ENCODE assay signal across 8 cellular contexts in the genomic region with DNA sequence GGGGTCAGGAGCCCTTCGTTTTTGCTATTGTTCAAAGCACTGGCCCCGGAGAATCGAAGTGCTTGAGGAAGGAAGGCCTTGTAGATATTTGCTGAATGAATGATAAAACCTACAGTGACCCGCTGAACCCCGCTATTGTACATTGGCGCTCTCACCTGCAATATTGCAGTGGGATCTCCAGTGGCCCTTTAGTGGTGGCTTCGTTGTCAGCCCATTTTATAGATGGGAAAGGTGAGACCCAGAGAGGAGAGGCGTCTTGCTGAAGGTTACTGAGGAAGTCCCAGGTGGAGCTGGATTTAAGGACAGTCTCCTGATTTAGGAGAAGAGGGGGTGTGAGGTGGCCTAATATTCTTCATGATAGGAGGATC. TPM values are rescaled to one million over a fixed set of nuclear protein-coding genes. Genes with fewer than 3 reads are reported as not detected.
DNase-seq lines count a peak whose midpoint lies in the region; ATAC-seq, FAIRE-seq and TF ChIP-seq lines count a peak whose summit lies in the region.

No MANE protein-coding gene starts in this region.

- no peaks in the 10 kb centered on the region for H3K36me3 Mint-ChIP-seq in activated CD4-positive, alpha-beta T cell treated with anti-CD3 and anti-CD28 coated beads, Interleukin-2, amount 10 ng/mL, durations not matched to agents 7 days and 5 days (ENCODE audit: low read depth)

- peaks cover 9% of the 10 kb centered on the region for H3K36me3 ChIP-seq in adipocyte (ENCODE audit: control insufficient read depth, insufficient read depth, low read length, severe bottlenecking)
- H3K36me3 ChIP-seq in HepG2 (replicated peaks in 1 of 2; ENCODE audit: control insufficient read depth in 1 of 2, insufficient read depth in 2 of 2, low read length in 2 of 2), result peaks cover under 1 to 7% of the 10 kb centered on the region in 2 experiments; a peak in 2 of 5 replicates

- no peak overlapping the region for H3K27ac ChIP-seq in HepG2 (ENCODE audit: extremely low read length, insufficient read depth, low read length)
- H3K27ac ChIP-seq in temporal lobe (ENCODE audit: low read depth, low read length), result peak overlapping the region; percentile 57

- H3K4me3 ChIP-seq in adipocyte (ENCODE audit: low read length), result peak overlapping the region; percentile 97
- H3K4me3 ChIP-seq in HepG2 (replicated peaks in 1 of 3; ENCODE audit: insufficient read depth in 1 of 3, low read depth in 2 of 3, low read length in 3 of 3), result peak overlapping the region; percentile 88 to 100 (median 95)

- no TSS peak for BruUV-seq in HepG2 (replicated peaks; lab: Mats Ljungman, UMichigan)

- no peak for TF ChIP-seq POLR2A in HepG2 (IDR thresholded peaks at IDR 0.05; ENCODE audit: insufficient read depth in 1 of 2, low read depth in 2 of 2, low read length in 2 of 2)

- no peak for DNase-seq in activated CD4-positive, alpha-beta T cell treated with anti-CD3 and anti-CD28 coated beads, Interleukin-2, amount 10 ng/mL, durations not matched to agents 7 days and 5 days
- DNase-seq in activated CD4-positive, alpha-beta T cell treated with anti-CD3 and anti-CD28 coated beads, Interleukin-2, amount 50 U/mL, for 4 hours, result no peak
- DNase-seq in adipocyte (ENCODE audit: low read depth) (no peak), HepG2 (ENCODE audit: low spot score) (no peak)

- POLR2A ChIA-PET in activated CD4-positive, alpha-beta T cell treated with anti-CD3 and anti-CD28 coated beads, Interleukin-2, amount 10 ng/mL, durations not matched to agents 7 days and 5 days (lab: Charles Lee), result interaction anchor here (1.1 to 1.5 kb wide), 2 partner anchors 54 to 275 kb away, joined by 3 to 4 read pairs; a partner anchor contains a TSS
- POLR2A ChIA-PET in HepG2 (lab: Yijun Ruan, JAX), result interaction anchor here (0.8 to 5.5 kb wide), 15 partner anchors 9 to 184 kb away, joined by 4 to 114 read pairs (median 9); a partner anchor contains a TSS

- H3K9me3 Mint-ChIP-seq in activated CD4-positive, alpha-beta T cell treated with anti-CD3 and anti-CD28 coated beads, Interleukin-2, amount 10 ng/mL, durations not matched to agents 7 days and 5 days, result no peaks in the 10 kb centered on the region

- H3K27me3 Mint-ChIP-seq in activated CD4-positive, alpha-beta T cell treated with anti-CD3 and anti-CD28 coated beads, Interleukin-2, amount 10 ng/mL, durations not matched to agents 7 days and 5 days, result peaks cover 6% of the 10 kb centered on the region

- ATAC-seq in HepG2, result no peak
- no peak for ATAC-seq in HG03439 (IDR thresholded peaks at IDR 0.05; ENCODE audit: unreplicated experiment)
- ATAC-seq in GM21447 (IDR thresholded peaks at IDR 0.05; ENCODE audit: unreplicated experiment), result no peak
- no peak for ATAC-seq in GM21825 (IDR thresholded peaks at IDR 0.05; ENCODE audit: unreplicated experiment)

- peaks cover 33% of the 10 kb centered on the region for H3K79me2 ChIP-seq in HepG2 (ENCODE audit: insufficient read depth, low read length)

- CTCF ChIA-PET in activated CD4-positive, alpha-beta T cell treated with anti-CD3 and anti-CD28 coated beads, Interleukin-2, amount 10 ng/mL, durations not matched to agents 7 days and 5 days (lab: Charles Lee), result interaction anchor here (0.6 to 7.0 kb wide), 26 partner anchors 9 to 1002 kb away, joined by 3 to 45 read pairs (median 4); a partner anchor contains a TSS
- CTCF ChIA-PET in HepG2 (lab: Yijun Ruan, JAX; ENCODE audit: low intra/inter-chr PET ratio, low total read pairs), result interaction anchor here (0.7 to 4.6 kb wide), 6 partner anchors 10 to 111 kb away, joined by 3 to 139 read pairs (median 7); no protein-coding TSS in a partner anchor

- TF ChIP-seq RAD21 in HepG2 (CRISPR knock-in tag; IDR thresholded peaks at IDR 0.05), result no peak

- intact Hi-C loops in HepG2 (cut with micrococcal nuclease; ENCODE audit: unreplicated experiment), result loop anchor here (1.0 kb wide), 2 partner anchors 14 to 41 kb away; no protein-coding TSS in a partner anchor

- 27% methylated on average over 8 of the region's 8 CpGs for WGBS in HepG2 (ENCODE audit: low lambda C conversion rate)

- in situ Hi-C loops in HepG2 (cut with HindIII; ENCODE audit: extremely low pct_ligation_motif_present, low pct_unique_long_range_greater_than_20kb), result loop anchor here (5.0 kb wide), 1 partner anchor 39 kb away; no protein-coding TSS in a partner anchor

- no peak overlapping the region for H2AFZ ChIP-seq in HepG2 (ENCODE audit: low read length)

- H3K27ac Mint-ChIP-seq in activated CD4-positive, alpha-beta T cell treated with anti-CD3 and anti-CD28 coated beads, Interleukin-2, amount 10 ng/mL, durations not matched to agents 7 days and 5 days, result no peak overlapping the region

- FAIRE-seq in HepG2 (lab: Jason Lieb, UNC), result no peak

- TF ChIP-seq EP300 in HepG2 (IDR thresholded peaks at IDR 0.05; ENCODE audit: low read depth in 2 of 2, low read length in 2 of 2), result no peak; a peak in 1 of 4 replicates
- no peak for TF ChIP-seq EP300 in HepG2 (CRISPR knock-in tag; IDR thresholded peaks at IDR 0.05; ENCODE audit: borderline replicate concordance)

- peaks cover 5% of the 10 kb centered on the region for H3K4me1 Mint-ChIP-seq in activated CD4-positive, alpha-beta T cell treated with anti-CD3 and anti-CD28 coated beads, Interleukin-2, amount 10 ng/mL, durations not matched to agents 7 days and 5 days

- H3K27me3 ChIP-seq in adipocyte (replicated peaks; ENCODE audit: control insufficient read depth, insufficient read depth, low read length) (no peaks in the 10 kb centered on the region), HepG2 (ENCODE audit: control insufficient read depth in 1 of 2, insufficient read depth in 2 of 2, low read length in 2 of 2) (no peaks in the 10 kb centered on the region)

- H3K9ac ChIP-seq in adipocyte (ENCODE audit: low read length) (peak overlapping the region; percentile 93), HepG2 (ENCODE audit: insufficient read depth, low read depth, low read length) (peak overlapping the region; percentile 44)

- H4K20me1 ChIP-seq in HepG2 (ENCODE audit: insufficient read depth, low read length), result peaks cover 20% of the 10 kb centered on the region; the same call in 1 of the 2 replicates

- peaks cover 44% of the 10 kb centered on the region for H3K4me1 ChIP-seq in adipocyte (ENCODE audit: control insufficient read depth, insufficient read depth, low read length)
- H3K4me1 ChIP-seq in HepG2 (ENCODE audit: insufficient read depth, low read length), result peaks cover 54% of the 10 kb centered on the region

- no peaks in the 10 kb centered on the region for H3K9me3 ChIP-seq in adipocyte (ENCODE audit: control insufficient read depth, low read length)
- no peaks in the 10 kb centered on the region for H3K9me3 ChIP-seq in HepG2 (ENCODE audit: low read length)

- peak overlapping the region; percentile 88 for H3K4me2 ChIP-seq in HepG2 (ENCODE audit: low read depth, low read length)

- TF ChIP-seq CTCF in HepG2 (CRISPR knock-in tag; IDR thresholded peaks at IDR 0.05), result no peak

- peak overlapping the region; percentile 70 for H3K4me3 Mint-ChIP-seq in activated CD4-positive, alpha-beta T cell treated with anti-CD3 and anti-CD28 coated beads, Interleukin-2, amount 10 ng/mL, durations not matched to agents 7 days and 5 days

RNA-seq across cellular contexts. Expression of a gene that starts 1.2 kb away (rescaled TPM):
- total RNA-seq in activated CD4-positive, alpha-beta T cell treated with anti-CD3 and anti-CD28 coated beads, Interleukin-2, amount 10 ng/mL, durations not matched to agents 7 days and 5 days, result under 1 TPM; 0.25 to 0.67 TPM
- total RNA-seq in HepG2 (2016; rRNA removed; fragmentation: Illumina TruSeq; extraction: Trizol) (2.5 and 7.1 TPM in 2 replicates), temporal lobe (2.7 TPM)
- 5.9 and 6.4 TPM in 2 replicates for total RNA-seq in HepG2 (2016; cell fraction: cytosol; rRNA removed; fragmentation: Illumina TruSeq; extraction: Trizol; ENCODE audit: low read depth)
- total RNA-seq in HepG2 (2016; cell fraction: insoluble cytoplasmic fraction; rRNA removed; fragmentation: Illumina TruSeq; extraction: Trizol), result 4.5 and 5.9 TPM in 2 replicates
- total RNA-seq in HepG2 (2016; cell fraction: membrane; rRNA removed; fragmentation: Illumina TruSeq; extraction: Trizol), result 10.1 and 10.2 TPM in 2 replicates
- 4.2 and 5.2 TPM in 2 replicates for total RNA-seq in HepG2 (2016; cell fraction: nucleus; rRNA removed; fragmentation: Illumina TruSeq; extraction: Trizol)
- polyA plus RNA-seq in HepG2 (2011; rRNA removed), result 2.3 and 4.2 TPM in 2 replicates
- polyA plus RNA-seq in HepG2 (2011; cell fraction: cytosol; rRNA removed), result 1.4 and 1.9 TPM in 2 replicates
- polyA plus RNA-seq in HepG2 (2011; cell fraction: nucleus; rRNA removed), result 8.3 and 9.7 TPM in 2 replicates
- polyA plus RNA-seq in HepG2 (2012), result 3.4 and 7.2 TPM in 2 replicates
- 2.1 and 2.6 TPM in 2 replicates for polyA plus RNA-seq in HepG2 (2016; cell fraction: cytosol; fragmentation: Illumina TruSeq; extraction: Trizol; ENCODE audit: low read depth)
- 3.3 and 4.5 TPM in 2 replicates for polyA plus RNA-seq in HepG2 (2016; cell fraction: insoluble cytoplasmic fraction; fragmentation: Illumina TruSeq; extraction: Trizol; ENCODE audit: low read depth)
- polyA plus RNA-seq in HepG2 (2016; cell fraction: membrane; fragmentation: Illumina TruSeq; extraction: Trizol; ENCODE audit: low read depth), result 4.0 TPM in 2 replicates
- polyA plus RNA-seq in HepG2 (2016; cell fraction: nucleus; fragmentation: Illumina TruSeq; extraction: Trizol; ENCODE audit: insufficient read depth, low read depth), result 5.6 and 6.7 TPM in 2 replicates
- 29.3 and 50.7 TPM in 2 replicates for polyA minus RNA-seq in HepG2 (2011; rRNA and poly(A)+ RNA removed; ENCODE audit: low replicate concordance)
- polyA minus RNA-seq in HepG2 (2011; cell fraction: cytosol; rRNA and poly(A)+ RNA removed), result 3.2 and 5.1 TPM in 2 replicates
- polyA minus RNA-seq in HepG2 (2011; cell fraction: nucleus; rRNA and poly(A)+ RNA removed), result 15.8 and 18.4 TPM in 2 replicates

RNA-seq across cellular contexts. Expression of a gene that starts 17.8 kb away (rescaled TPM):
- 10 to 100 TPM; 61.1 to 75.6 TPM for total RNA-seq in activated CD4-positive, alpha-beta T cell treated with anti-CD3 and anti-CD28 coated beads, Interleukin-2, amount 10 ng/mL, durations not matched to agents 7 days and 5 days
- total RNA-seq in HepG2 (2016; rRNA removed; fragmentation: Illumina TruSeq; extraction: Trizol) (30.4 and 31.0 TPM in 2 replicates), temporal lobe (25.3 TPM)
- total RNA-seq in HepG2 (2016; cell fraction: cytosol; rRNA removed; fragmentation: Illumina TruSeq; extraction: Trizol; ENCODE audit: low read depth), result 6.9 and 8.6 TPM in 2 replicates
- 30.2 and 32.5 TPM in 2 replicates for total RNA-seq in HepG2 (2016; cell fraction: insoluble cytoplasmic fraction; rRNA removed; fragmentation: Illumina TruSeq; extraction: Trizol)
- 14.1 and 16.7 TPM in 2 replicates for total RNA-seq in HepG2 (2016; cell fraction: membrane; rRNA removed; fragmentation: Illumina TruSeq; extraction: Trizol)
- total RNA-seq in HepG2 (2016; cell fraction: nucleus; rRNA removed; fragmentation: Illumina TruSeq; extraction: Trizol), result 22.1 and 26.8 TPM in 2 replicates
- 20.4 and 21.0 TPM in 2 replicates for polyA plus RNA-seq in HepG2 (2011; rRNA removed)
- polyA plus RNA-seq in HepG2 (2011; cell fraction: cytosol; rRNA removed), result 18.8 and 20.8 TPM in 2 replicates
- 70.3 and 70.7 TPM in 2 replicates for polyA plus RNA-seq in HepG2 (2011; cell fraction: nucleus; rRNA removed)
- 24.2 and 26.4 TPM in 2 replicates for polyA plus RNA-seq in HepG2 (2012)
- polyA plus RNA-seq in HepG2 (2016; cell fraction: cytosol; fragmentation: Illumina TruSeq; extraction: Trizol; ENCODE audit: low read depth), result 3.8 and 3.9 TPM in 2 replicates
- polyA plus RNA-seq in HepG2 (2016; cell fraction: insoluble cytoplasmic fraction; fragmentation: Illumina TruSeq; extraction: Trizol; ENCODE audit: low read depth), result 40.7 and 49.0 TPM in 2 replicates
- polyA plus RNA-seq in HepG2 (2016; cell fraction: membrane; fragmentation: Illumina TruSeq; extraction: Trizol; ENCODE audit: low read depth), result 9.5 and 10.0 TPM in 2 replicates
- 56.7 and 57.4 TPM in 2 replicates for polyA plus RNA-seq in HepG2 (2016; cell fraction: nucleus; fragmentation: Illumina TruSeq; extraction: Trizol; ENCODE audit: insufficient read depth, low read depth)
- polyA minus RNA-seq in HepG2 (2011; rRNA and poly(A)+ RNA removed; ENCODE audit: low replicate concordance), result 48.9 and 49.9 TPM in 2 replicates
- polyA minus RNA-seq in HepG2 (2011; cell fraction: cytosol; rRNA and poly(A)+ RNA removed), result 18.2 and 18.4 TPM in 2 replicates
- 31.2 and 43.3 TPM in 2 replicates for polyA minus RNA-seq in HepG2 (2011; cell fraction: nucleus; rRNA and poly(A)+ RNA removed)

RNA-seq across cellular contexts. Expression of a gene that starts 38.7 kb away (rescaled TPM):
- total RNA-seq in activated CD4-positive, alpha-beta T cell treated with anti-CD3 and anti-CD28 coated beads, Interleukin-2, amount 10 ng/mL, durations not matched to agents 7 days and 5 days, result under 1 TPM; 0.42 to 0.79 TPM
- total RNA-seq in HepG2 (2016; rRNA removed; fragmentation: Illumina TruSeq; extraction: Trizol) (4.0 and 4.9 TPM in 2 replicates), temporal lobe (3.0 TPM)
- total RNA-seq in HepG2 (2016; cell fraction: cytosol; rRNA removed; fragmentation: Illumina TruSeq; extraction: Trizol; ENCODE audit: low read depth), result 1.8 TPM in 2 replicates
- total RNA-seq in HepG2 (2016; cell fraction: insoluble cytoplasmic fraction; rRNA removed; fragmentation: Illumina TruSeq; extraction: Trizol), result 2.9 and 5.0 TPM in 2 replicates
- total RNA-seq in HepG2 (2016; cell fraction: membrane; rRNA removed; fragmentation: Illumina TruSeq; extraction: Trizol), result 4.8 and 6.2 TPM in 2 replicates
- total RNA-seq in HepG2 (2016; cell fraction: nucleus; rRNA removed; fragmentation: Illumina TruSeq; extraction: Trizol), result 3.5 and 3.9 TPM in 2 replicates
- 0.49 and 1.0 TPM in 2 replicates for polyA plus RNA-seq in HepG2 (2011; rRNA removed)
- 0.56 and 0.79 TPM in 2 replicates for polyA plus RNA-seq in HepG2 (2011; cell fraction: cytosol; rRNA removed)
- 1.9 and 2.2 TPM in 2 replicates for polyA plus RNA-seq in HepG2 (2011; cell fraction: nucleus; rRNA removed)
- polyA plus RNA-seq in HepG2 (2012), result 0.59 and 0.70 TPM in 2 replicates
- 1.0 and 1.4 TPM in 2 replicates for polyA plus RNA-seq in HepG2 (2016; cell fraction: cytosol; fragmentation: Illumina TruSeq; extraction: Trizol; ENCODE audit: low read depth)
- 2.7 and 3.5 TPM in 2 replicates for polyA plus RNA-seq in HepG2 (2016; cell fraction: insoluble cytoplasmic fraction; fragmentation: Illumina TruSeq; extraction: Trizol; ENCODE audit: low read depth)
- polyA plus RNA-seq in HepG2 (2016; cell fraction: membrane; fragmentation: Illumina TruSeq; extraction: Trizol; ENCODE audit: low read depth), result 2.7 and 3.4 TPM in 2 replicates
- 6.7 TPM in 2 replicates for polyA plus RNA-seq in HepG2 (2016; cell fraction: nucleus; fragmentation: Illumina TruSeq; extraction: Trizol; ENCODE audit: insufficient read depth, low read depth)
- 1.2 and 1.3 TPM in 2 replicates for polyA minus RNA-seq in HepG2 (2011; rRNA and poly(A)+ RNA removed; ENCODE audit: low replicate concordance)
- 0.59 and 0.79 TPM in 2 replicates for polyA minus RNA-seq in HepG2 (2011; cell fraction: cytosol; rRNA and poly(A)+ RNA removed)
- 1.1 and 1.5 TPM in 2 replicates for polyA minus RNA-seq in HepG2 (2011; cell fraction: nucleus; rRNA and poly(A)+ RNA removed)

RNA-seq across cellular contexts. Expression of a gene that starts 54.1 kb away (rescaled TPM):
- 10 to 100 TPM; 47.7 to 55.2 TPM for total RNA-seq in activated CD4-positive, alpha-beta T cell treated with anti-CD3 and anti-CD28 coated beads, Interleukin-2, amount 10 ng/mL, durations not matched to agents 7 days and 5 days
- total RNA-seq in HepG2 (2016; rRNA removed; fragmentation: Illumina TruSeq; extraction: Trizol), result 10.7 and 15.6 TPM in 2 replicates
- total RNA-seq in HepG2 (2016; cell fraction: cytosol; rRNA removed; fragmentation: Illumina TruSeq; extraction: Trizol; ENCODE audit: low read depth), result 2.7 and 3.5 TPM in 2 replicates
- total RNA-seq in HepG2 (2016; cell fraction: insoluble cytoplasmic fraction; rRNA removed; fragmentation: Illumina TruSeq; extraction: Trizol), result 13.9 and 14.3 TPM in 2 replicates
- 3.6 and 4.5 TPM in 2 replicates for total RNA-seq in HepG2 (2016; cell fraction: membrane; rRNA removed; fragmentation: Illumina TruSeq; extraction: Trizol)
- 17.7 and 18.6 TPM in 2 replicates for total RNA-seq in HepG2 (2016; cell fraction: nucleus; rRNA removed; fragmentation: Illumina TruSeq; extraction: Trizol)
- polyA plus RNA-seq in HepG2 (2011; rRNA removed), result 9.1 and 9.7 TPM in 2 replicates
- 6.3 and 8.1 TPM in 2 replicates for polyA plus RNA-seq in HepG2 (2011; cell fraction: cytosol; rRNA removed)
- 8.7 and 12.1 TPM in 2 replicates for polyA plus RNA-seq in HepG2 (2011; cell fraction: nucleus; rRNA removed)
- polyA plus RNA-seq in HepG2 (2012), result 3.3 and 4.8 TPM in 2 replicates
- polyA plus RNA-seq in HepG2 (2016; cell fraction: cytosol; fragmentation: Illumina TruSeq; extraction: Trizol; ENCODE audit: low read depth), result 0.57 and 0.88 TPM in 2 replicates
- polyA plus RNA-seq in HepG2 (2016; cell fraction: insoluble cytoplasmic fraction; fragmentation: Illumina TruSeq; extraction: Trizol; ENCODE audit: low read depth), result 18.2 and 18.8 TPM in 2 replicates
- polyA plus RNA-seq in HepG2 (2016; cell fraction: membrane; fragmentation: Illumina TruSeq; extraction: Trizol; ENCODE audit: low read depth), result 2.6 and 3.0 TPM in 2 replicates
- polyA plus RNA-seq in HepG2 (2016; cell fraction: nucleus; fragmentation: Illumina TruSeq; extraction: Trizol; ENCODE audit: insufficient read depth, low read depth), result 21.9 and 25.4 TPM in 2 replicates
- 19.5 and 152 TPM in 2 replicates for polyA minus RNA-seq in HepG2 (2011; rRNA and poly(A)+ RNA removed; ENCODE audit: low replicate concordance)
- 3.6 and 4.1 TPM in 2 replicates for polyA minus RNA-seq in HepG2 (2011; cell fraction: cytosol; rRNA and poly(A)+ RNA removed)
- 11.4 and 14.9 TPM in 2 replicates for polyA minus RNA-seq in HepG2 (2011; cell fraction: nucleus; rRNA and poly(A)+ RNA removed)
- 2.7 TPM for total RNA-seq in temporal lobe
